Comparison of ENCODE assay signal across 8 cellular contexts in the genomic region with DNA sequence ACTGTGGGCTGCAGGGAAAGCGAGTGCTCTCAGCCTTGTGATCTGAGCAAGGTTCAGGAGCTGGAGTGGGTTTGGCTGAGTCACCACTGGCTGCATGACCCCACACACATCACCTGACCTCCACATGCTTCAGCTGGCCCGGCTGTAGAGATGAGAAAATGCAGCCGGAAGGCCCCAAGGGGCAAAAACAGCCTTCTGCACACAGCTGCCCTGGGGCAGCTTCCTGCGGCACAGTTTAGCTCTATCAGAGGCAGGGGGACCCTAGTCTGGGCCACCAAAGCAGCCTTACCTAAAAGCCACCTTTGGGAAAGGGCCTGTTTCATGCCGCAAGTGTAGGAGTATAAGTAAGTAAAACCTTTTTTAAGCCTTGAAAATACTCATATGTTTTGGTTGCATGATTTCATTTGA.
DNase-seq lines count a peak whose midpoint lies in the region; ATAC-seq, FAIRE-seq and TF ChIP-seq lines count a peak whose summit lies in the region.

No MANE protein-coding gene starts in this region.

- H4K5ac ChIP-seq in H1 (ENCODE audit: insufficient read length, low read depth, low read length): no peak overlapping the region

- H4K20me1 ChIP-seq in H1 (replicated peaks in 1 of 2; ENCODE audit: control insufficient read depth in 1 of 2, insufficient read depth in 2 of 2, low read length in 2 of 2): no peaks in the 10 kb centered on the region

- H3K23ac ChIP-seq in H1 (ENCODE audit: insufficient read length): no peak overlapping the region

- CTCF ChIA-PET in H1 (lab: Charles Lee; ENCODE audit: partially characterized antibody): no interaction called here

- no peak for FAIRE-seq in H1 (lab: Jason Lieb, UNC)

- no peak overlapping the region for H4K91ac ChIP-seq in H1 (replicated peaks; ENCODE audit: insufficient read length, low read length)

- H3K4ac ChIP-seq in H1 (replicated peaks; ENCODE audit: insufficient read length, low read depth, low read length): no peak overlapping the region

- no peak overlapping the region for H2BK15ac ChIP-seq in H1 (ENCODE audit: low read length)

- POLR2A ChIA-PET in H1 (lab: Charles Lee; ENCODE audit: partially characterized antibody): no interaction called here

- TF ChIP-seq CTCF in GM10266 (IDR thresholded peaks at IDR 0.05; ENCODE audit: control insufficient read depth, insufficient read depth, low read depth, missing control alignments) (no peak), H1 (IDR thresholded peaks at IDR 0.05; ENCODE audit: control extremely low read depth in 1 of 3, insufficient read depth in 1 of 3, low read depth in 1 of 3, low read length in 3 of 3) (no peak), osteocyte (IDR thresholded peaks at IDR 0.05) (no peak), stomach (IDR thresholded peaks at IDR 0.05) (no peak)

- no peak overlapping the region for H2BK120ac ChIP-seq in H1 (replicated peaks; ENCODE audit: low read depth, low read length)

- no peak overlapping the region for H3K9ac ChIP-seq in H1 (replicated peaks in 1 of 4; ENCODE audit: extremely low read depth in 1 of 4, low read depth in 3 of 4, low read length in 3 of 4)

- peak overlapping the region; percentile 76 for H3K27ac Mint-ChIP-seq in osteocyte (ENCODE audit: unreplicated experiment)

- H3K4me1 ChIP-seq in H1 (replicated peaks in 1 of 4; ENCODE audit: control insufficient read depth in 3 of 4, insufficient read depth in 4 of 4, low read length in 3 of 4) (no peaks in the 10 kb centered on the region; a peak in 1 of 7 replicates), stomach (no peaks in the 10 kb centered on the region)

- no peak overlapping the region for H3K27ac ChIP-seq in H1 (ENCODE audit: low read depth, low read length)
- no peak overlapping the region for H3K27ac ChIP-seq in stomach

- no peak overlapping the region for H2AK5ac ChIP-seq in H1 (ENCODE audit: low read depth, low read length)

- no peaks in the 10 kb centered on the region for H3K79me1 ChIP-seq in H1 (ENCODE audit: low read depth, low read length)

- H2AFZ ChIP-seq in H1 (ENCODE audit: low read length): no peak overlapping the region

- no peak overlapping the region for H2BK12ac ChIP-seq in H1 (ENCODE audit: low read depth, low read length)

- intact Hi-C loops in stomach (cut with DNase I; ENCODE audit: low total_unique reads): no loop called here

- H3K36me3 Mint-ChIP-seq in osteocyte (ENCODE audit: unreplicated experiment): peaks cover 7% of the 10 kb centered on the region

- no peak overlapping the region for H3K56ac ChIP-seq in H1 (replicated peaks; ENCODE audit: insufficient read length, low read depth, low read length)

- H3K4me2 ChIP-seq in H1 (ENCODE audit: insufficient read depth in 1 of 2, low read depth in 2 of 2, low read length in 2 of 2): no peak overlapping the region

- H3K14ac ChIP-seq in H1 (ENCODE audit: insufficient read length): no peak overlapping the region

- H3K9me3 ChIP-seq in H1 (ENCODE audit: insufficient read depth in 2 of 2, low read depth in 1 of 2, low read length in 1 of 2): no peaks in the 10 kb centered on the region
- H3K9me3 ChIP-seq in stomach: peaks cover 0 to 9% (median 5%) of the 10 kb centered on the region in 4 donors

- DNase-seq in GM10266 (ENCODE audit: extremely low spot score) (peak; percentile 47), HS-27A (ENCODE audit: low read depth) (peak; percentile 40), H1 (ENCODE audit: low read depth in 1 of 2, low spot score in 2 of 2) (peak in 1 of 2 experiments; percentile 2), osteocyte (ENCODE audit: extremely low spot score, unreplicated experiment) (no peak), stomach (no peak), NCI-H82 treated with DMSO at 0.1 percent for 48 hours (lab: John Stamatoyannopoulos, UW; ENCODE audit: unreplicated experiment) (no peak), KG1 (lab: John Stamatoyannopoulos, UW) (no peak)

- no peak overlapping the region for H3K18ac ChIP-seq in H1 (ENCODE audit: extremely low read depth, low read length)

- peak; percentile 97 for ATAC-seq in GM21529 (IDR thresholded peaks at IDR 0.05; ENCODE audit: unreplicated experiment)

- H3K27me3 Mint-ChIP-seq in osteocyte (ENCODE audit: unreplicated experiment): no peaks in the 10 kb centered on the region

- H4K8ac ChIP-seq in H1 (ENCODE audit: extremely low read depth, insufficient read depth, low read length): peak overlapping the region; percentile 71; the same call in 1 of the 2 replicates

- no peaks in the 10 kb centered on the region for H3K23me2 ChIP-seq in H1 (ENCODE audit: low read depth, low read length)

- peaks cover 13% of the 10 kb centered on the region for H3K9me3 Mint-ChIP-seq in osteocyte (ENCODE audit: unreplicated experiment)

- H3K4me3 ChIP-seq in H1 (ENCODE audit: extremely low read depth in 1 of 4, insufficient read depth in 2 of 4, low read depth in 3 of 4, low read length in 4 of 4) (no peak overlapping the region), stomach (no peak overlapping the region)

- no peaks in the 10 kb centered on the region for H3K36me3 ChIP-seq in H1 (ENCODE audit: control insufficient read depth in 2 of 4, insufficient read depth in 4 of 4, low read length in 3 of 4)
- no peaks in the 10 kb centered on the region for H3K36me3 ChIP-seq in stomach

- H3K27me3 ChIP-seq in H1 (replicated peaks in 1 of 4; ENCODE audit: control insufficient read depth in 3 of 4, extremely low read depth in 1 of 4, insufficient read depth in 3 of 4, low read length in 3 of 4) (no peaks in the 10 kb centered on the region), stomach (no peaks in the 10 kb centered on the region)

- WGBS in H1 (ENCODE audit: extremely low coverage in 1 of 2, insufficient coverage in 1 of 2, insufficient read length in 1 of 2, insufficient replicate concordance in 2 of 2, low coverage in 1 of 2, low lambda C conversion rate in 2 of 2, missing lambda C conversion rate in 1 of 2), 2 experiments: 90% methylated on average over 5 of the region's 5 CpGs; no CpG with 5 or more reads in 1 of the 2 experiments
- WGBS in stomach, 5 donors: 60 to 76% (median 64%) methylated on average over 5 of the region's 5 CpGs

- no peak overlapping the region for H3K4me3 Mint-ChIP-seq in osteocyte (ENCODE audit: unreplicated experiment)

- H2BK20ac ChIP-seq in H1 (ENCODE audit: low read length): no peak overlapping the region

- no peak overlapping the region for H2BK5ac ChIP-seq in H1 (ENCODE audit: low read depth, low read length)

- no peaks in the 10 kb centered on the region for H3K79me2 ChIP-seq in H1 (ENCODE audit: control insufficient read depth in 1 of 2, insufficient read depth in 2 of 2, low read length in 2 of 2)

- H3K4me1 Mint-ChIP-seq in osteocyte (ENCODE audit: unreplicated experiment): peaks cover 25% of the 10 kb centered on the region

- TF ChIP-seq RAD21 in H1 (IDR thresholded peaks at IDR 0.05 in 1 of 2, conservative IDR thresholded peaks at IDR 0.05 in 1 of 2; ENCODE audit: low read depth in 2 of 2, low read length in 2 of 2): no peak

- no peak for TF ChIP-seq EP300 in H1 (IDR thresholded peaks at IDR 0.05; ENCODE audit: borderline replicate concordance in 1 of 2, low read depth in 2 of 2, low read length in 2 of 2)
- TF ChIP-seq EP300 in stomach (IDR thresholded peaks at IDR 0.05): no peak

- TF ChIP-seq POLR2A in H1 (IDR thresholded peaks at IDR 0.05; ENCODE audit: control extremely low read depth in 1 of 2, low read depth in 2 of 2, low read length in 2 of 2) (no peak), stomach (IDR thresholded peaks at IDR 0.05) (no peak)

TF ChIP-seq in H1, 55 proteins besides CTCF, POLR2A, EP300 and RAD21:
- no peak for TF ChIP-seq RFX5 (IDR thresholded peaks at IDR 0.05; ENCODE audit: borderline replicate concordance, low read depth, low read length)
- no peak for TF ChIP-seq CEBPB (IDR thresholded peaks at IDR 0.05; ENCODE audit: low read depth, low read length)
- no peak for TF ChIP-seq CBX8 (IDR thresholded peaks at IDR 0.05; ENCODE audit: borderline replicate concordance, low read depth, low read length)
- no peak for TF ChIP-seq NRF1 (IDR thresholded peaks at IDR 0.05; ENCODE audit: low read depth, low read length)
- TF ChIP-seq BRCA1 (IDR thresholded peaks at IDR 0.05; ENCODE audit: low read depth, low read length): no peak
- no peak for TF ChIP-seq CHD1 (IDR thresholded peaks at IDR 0.05; ENCODE audit: low read depth, low read length)
- TF ChIP-seq JUN (IDR thresholded peaks at IDR 0.05; ENCODE audit: low read depth, low read length): no peak
- TF ChIP-seq, protein P1, sequence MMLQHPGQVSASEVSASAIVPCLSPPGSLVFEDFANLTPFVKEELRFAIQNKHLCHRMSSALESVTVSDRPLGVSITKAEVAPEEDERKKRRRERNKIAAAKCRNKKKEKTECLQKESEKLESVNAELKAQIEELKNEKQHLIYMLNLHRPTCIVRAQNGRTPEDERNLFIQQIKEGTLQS (IDR thresholded peaks at IDR 0.05; ENCODE audit: insufficient read depth, low read depth, low read length): no peak
- no peak for TF ChIP-seq SIN3A (conservative IDR thresholded peaks at IDR 0.05 in 1 of 2, IDR thresholded peaks at IDR 0.05 in 1 of 2; ENCODE audit: low read depth in 1 of 2, low read length in 2 of 2)
- no peak for TF ChIP-seq TBP (IDR thresholded peaks at IDR 0.05; ENCODE audit: low read depth, low read length)
- TF ChIP-seq RBBP5 (IDR thresholded peaks at IDR 0.05; ENCODE audit: borderline replicate concordance, low read depth, low read length): no peak
- TF ChIP-seq TAF7 (optimal IDR thresholded peaks at IDR 0.05; ENCODE audit: borderline replicate concordance, low read depth, low read length): no peak
- TF ChIP-seq NANOG (IDR thresholded peaks at IDR 0.05; ENCODE audit: insufficient read depth, low read depth, low read length, poor library complexity, severe bottlenecking): no peak
TF ChIP-seq in H1: peak in this region for 0.

Comparison
In these comparisons a context has a peak if more than half of its experiments do, and no peak if none do; other contexts are left out.
1. DNase-seq: peak in GM10266 (single experiment) and HS-27A (single experiment); none in osteocyte (single experiment), stomach (single experiment), NCI-H82 treated with DMSO at 0.1 percent for 48 hours (single experiment) and KG1 (single experiment).